ENCODE assay signal across 24 cellular contexts in genomic region chr19:40452016-40452415, GRCh38. TPM values are rescaled to one million over a fixed set of nuclear protein-coding genes. Genes with fewer than 3 reads are reported as not detected.
"Had no signal": no experiment of that assay in that cellular context is flagged by ENCODE, and none has a peak within 500 bp of the region (broad histone marks: within the 10 kb centered on the region; RNA-seq: fewer than 3 reads in every experiment).

No MANE protein-coding gene starts in this region.

- DNase-seq: activated CD4-positive, CD25-positive, alpha-beta regulatory T cell treated with anti-CD3 and anti-CD28 coated beads, Interleukin-2, amount 50 U/mL, for 72 hours; activated effector memory CD4-positive, alpha-beta T cell treated with Interleukin-2 at 50 U/mL for 16 hours; activated naive CD4-positive, alpha-beta T cell treated with anti-CD3 and anti-CD28 coated beads, Interleukin-2, amount 10 ng/mL, durations not matched to agents 7 days and 5 days; activated T-cell treated with anti-CD3 and anti-CD28 coated beads, Interleukin-2, amount 50 U/mL, for 72 hours; amygdala; caudate nucleus; dorsolateral prefrontal cortex; esophagus squamous epithelium; gastrocnemius medialis; head of caudate nucleus; hypothalamus; left ventricle myocardium inferior; midbrain; natural killer cell; ovary; right cardiac atrium; stimulated activated CD4-positive, alpha-beta T cell treated with anti-CD3 and anti-CD28 coated beads, Interleukin-12 subunit alpha, Interleukin-12 subunit beta, amount 100 ng/mL, for 4 hours; stimulated activated CD4-positive, alpha-beta T cell treated with anti-CD3 and anti-CD28 coated beads, Interleukin-1b, Interleukin-23, amount 100 ng/mL, for 48 hours; stomach; T-cell had no signal

- H3K36me3 ChIP-seq: ovary had no signal

- H3K27ac Mint-ChIP-seq: activated naive CD4-positive, alpha-beta T cell treated with anti-CD3 and anti-CD28 coated beads, Interleukin-2, amount 10 ng/mL, durations not matched to agents 7 days and 5 days; activated T-cell treated with anti-CD3 and anti-CD28 coated beads, Interleukin-2, amount 50 U/mL, for 72 hours; natural killer cell; T-cell; T-helper 2 cell treated with Interferon-gamma antibody and Interleukin-4, amounts not matched to agents 5 μg/mL and 100 μg/mL, for 36 hours had no signal

- H3K27me3 ChIP-seq: dorsolateral prefrontal cortex, esophagus squamous epithelium, gastrocnemius medialis, ovary, stomach, suprapubic skin, tibial nerve had no signal

- H3K4me1 ChIP-seq: gastrocnemius medialis, left ventricle myocardium inferior, suprapubic skin, tibial nerve had no signal

- H3K27me3 Mint-ChIP-seq: activated naive CD4-positive, alpha-beta T cell treated with anti-CD3 and anti-CD28 coated beads, Interleukin-2, amount 10 ng/mL, durations not matched to agents 7 days and 5 days; T-cell had no signal

- H3K9me3 Mint-ChIP-seq: activated naive CD4-positive, alpha-beta T cell treated with anti-CD3 and anti-CD28 coated beads, Interleukin-2, amount 10 ng/mL, durations not matched to agents 7 days and 5 days; activated T-cell treated with anti-CD3 and anti-CD28 coated beads, Interleukin-2, amount 50 U/mL, for 72 hours; natural killer cell; T-cell; T-helper 2 cell treated with Interferon-gamma antibody and Interleukin-4, amounts not matched to agents 5 μg/mL and 100 μg/mL, for 36 hours had no signal

- H3K4me1 Mint-ChIP-seq: activated naive CD4-positive, alpha-beta T cell treated with anti-CD3 and anti-CD28 coated beads, Interleukin-2, amount 10 ng/mL, durations not matched to agents 7 days and 5 days; natural killer cell; T-cell had no signal

- H3K4me3 Mint-ChIP-seq: activated naive CD4-positive, alpha-beta T cell treated with anti-CD3 and anti-CD28 coated beads, Interleukin-2, amount 10 ng/mL, durations not matched to agents 7 days and 5 days; activated T-cell treated with anti-CD3 and anti-CD28 coated beads, Interleukin-2, amount 50 U/mL, for 72 hours; natural killer cell; T-cell; T-helper 2 cell treated with Interferon-gamma antibody and Interleukin-4, amounts not matched to agents 5 μg/mL and 100 μg/mL, for 36 hours had no signal

- H3K36me3 Mint-ChIP-seq: activated naive CD4-positive, alpha-beta T cell treated with anti-CD3 and anti-CD28 coated beads, Interleukin-2, amount 10 ng/mL, durations not matched to agents 7 days and 5 days; natural killer cell had no signal

- H3K4me3 ChIP-seq: dorsolateral prefrontal cortex, esophagus squamous epithelium, gastrocnemius medialis, left ventricle myocardium inferior, ovary, stomach, suprapubic skin, tibial nerve had no signal

- H3K9me3 ChIP-seq: esophagus squamous epithelium, gastrocnemius medialis, left ventricle myocardium inferior, ovary, stomach, suprapubic skin, tibial nerve had no signal

- H3K27ac ChIP-seq: dorsolateral prefrontal cortex, esophagus squamous epithelium, gastrocnemius medialis, left ventricle myocardium inferior, ovary, stomach, suprapubic skin, tibial nerve had no signal

RNA-seq across cellular contexts. Expression of gene SPTBN4, which starts 14.8 kb away (rescaled TPM):
- total RNA-seq: lung microvascular endothelial cell had no signal
